ENCODE assay signal across 29 cellular contexts in the genomic region with DNA sequence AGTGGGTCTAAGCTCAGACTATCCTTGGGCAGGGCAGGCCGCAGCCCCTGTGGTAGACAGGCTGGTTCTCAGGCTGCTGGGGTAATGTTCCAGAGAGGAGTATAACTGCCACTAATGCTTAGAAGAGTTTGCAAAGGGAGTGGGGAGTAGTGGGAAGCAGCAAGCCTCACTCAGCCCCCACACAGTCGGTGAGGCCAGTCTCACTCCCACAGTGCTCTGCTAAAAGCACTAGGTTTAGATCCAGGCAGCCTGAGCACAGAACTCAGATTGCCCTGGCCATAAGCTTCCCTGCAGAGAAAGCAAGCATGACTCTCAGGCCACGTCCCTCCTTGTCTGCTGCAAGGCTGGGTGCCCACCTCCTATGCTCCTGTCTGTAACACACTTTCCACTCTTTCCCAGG.
DNase-seq lines count a peak whose midpoint lies in the region; ATAC-seq, FAIRE-seq and TF ChIP-seq lines count a peak whose summit lies in the region.
"Had no signal": no experiment of that assay in that cellular context is flagged by ENCODE, and none has a peak within 500 bp of the region (broad histone marks: within the 10 kb centered on the region; RNA-seq: fewer than 3 reads in every experiment).

No MANE protein-coding gene starts in this region.

- H2BK120ac ChIP-seq in H9 (ENCODE audit: low read depth, low read length, poor library complexity, severe bottlenecking) = no peak overlapping the region
- no peak overlapping the region for H2BK120ac ChIP-seq in H1 (replicated peaks; ENCODE audit: low read depth, low read length)

- CTCF ChIA-PET in H1 (lab: Charles Lee; ENCODE audit: partially characterized antibody) = interaction anchor here (1.1 to 1.4 kb wide), 2 partner anchors 8 to 10 kb away, joined by 4 to 5 read pairs; no protein-coding TSS in a partner anchor

- POLR2A ChIA-PET in H1 (lab: Charles Lee; ENCODE audit: partially characterized antibody) = no interaction called here

- FAIRE-seq in H1 (lab: Jason Lieb, UNC) = no peak
- FAIRE-seq: A549, GM12878, GM12892, GM18507 had no signal

- no peak overlapping the region for H3K4me3 ChIP-seq in H1 (ENCODE audit: extremely low read depth in 1 of 4, insufficient read depth in 2 of 4, low read depth in 3 of 4, low read length in 4 of 4)
- H3K4me3 ChIP-seq in BE2C (ENCODE audit: low read depth, low read length) = no peak overlapping the region
- H3K4me3 ChIP-seq: A549, BLaER1, GM12878 had no signal

- no peak overlapping the region for H3K4me3 Mint-ChIP-seq in H9
- H3K4me3 Mint-ChIP-seq: B cell; CD14-positive monocyte; CD4-positive, alpha-beta memory T cell; CD4-positive, CD25-positive, alpha-beta regulatory T cell; CD8-positive, alpha-beta memory T cell had no signal

- no peaks in the 10 kb centered on the region; a peak in 1 of 7 replicates for H3K36me3 Mint-ChIP-seq in H9 (ENCODE audit: insufficient read depth in 1 of 3, low read depth in 3 of 3)
- H3K36me3 Mint-ChIP-seq: CD14-positive monocyte; CD4-positive, alpha-beta memory T cell; CD4-positive, CD25-positive, alpha-beta regulatory T cell; CD8-positive, alpha-beta memory T cell had no signal

- H3K9me3 ChIP-seq in H9 (ENCODE audit: control insufficient read depth, low read depth, low read length) (no peaks in the 10 kb centered on the region), H1 (ENCODE audit: insufficient read depth in 2 of 2, low read depth in 1 of 2, low read length in 1 of 2) (no peaks in the 10 kb centered on the region), BE2C (no peaks in the 10 kb centered on the region)
- H3K9me3 ChIP-seq: BLaER1 had no signal

- H3K27me3 ChIP-seq in H9 (ENCODE audit: insufficient read depth, low read length) (no peaks in the 10 kb centered on the region), H1 (replicated peaks in 1 of 4; ENCODE audit: control insufficient read depth in 3 of 4, extremely low read depth in 1 of 4, insufficient read depth in 3 of 4, low read length in 3 of 4) (no peaks in the 10 kb centered on the region; a peak in 1 of 7 replicates), BE2C (no peaks in the 10 kb centered on the region)
- H3K27me3 ChIP-seq: BLaER1 had no signal

- H2BK20ac ChIP-seq in H9 (ENCODE audit: low read depth, low read length, poor library complexity, severe bottlenecking) = no peak overlapping the region
- H2BK20ac ChIP-seq in H1 (ENCODE audit: low read length) = no peak overlapping the region

- H2AFZ ChIP-seq in H9 (ENCODE audit: low read length) (no peak overlapping the region), H1 (ENCODE audit: low read length) (no peak overlapping the region)

- H3K9me3 Mint-ChIP-seq in H9 = peaks cover 15 to 20% of the 10 kb centered on the region in 2 experiments; a peak in 4 of 5 replicates

- no peak overlapping the region for H3K4ac ChIP-seq in H9 (ENCODE audit: low read depth, low read length)
- H3K4ac ChIP-seq in H1 (replicated peaks; ENCODE audit: insufficient read length, low read depth, low read length) = no peak overlapping the region

- H3K79me2 ChIP-seq in H9 (ENCODE audit: insufficient read depth, low read length) = no peaks in the 10 kb centered on the region
- no peaks in the 10 kb centered on the region for H3K79me2 ChIP-seq in H1 (ENCODE audit: control insufficient read depth in 1 of 2, insufficient read depth in 2 of 2, low read length in 2 of 2)

- no peak overlapping the region for H3K27ac ChIP-seq in H9 (ENCODE audit: insufficient read length, low read depth, low read length)
- H3K27ac ChIP-seq in cingulate gyrus (ENCODE audit: low read depth, low read length) = peak overlapping the region; percentile 39
- H3K27ac ChIP-seq in H1 (ENCODE audit: low read depth, low read length) = no peak overlapping the region
- H3K27ac ChIP-seq in temporal lobe (ENCODE audit: low read depth, low read length) = peak overlapping the region; percentile 33
- H3K27ac ChIP-seq: 22Rv1, A549, BLaER1 had no signal

- no peak overlapping the region for H3K27ac Mint-ChIP-seq in H9
- H3K27ac Mint-ChIP-seq: B cell; CD14-positive monocyte; CD4-positive, alpha-beta memory T cell; CD4-positive, CD25-positive, alpha-beta regulatory T cell; CD8-positive, alpha-beta memory T cell had no signal

- H3K56ac ChIP-seq in H9 (ENCODE audit: insufficient read length, low read depth, low read length) = no peak overlapping the region
- H3K56ac ChIP-seq in H1 (replicated peaks; ENCODE audit: insufficient read length, low read depth, low read length) = no peak overlapping the region

- H3K4me2 ChIP-seq in H9 (ENCODE audit: insufficient read depth, insufficient read length, low read length) (no peak overlapping the region), H1 (ENCODE audit: insufficient read depth in 1 of 2, low read depth in 2 of 2, low read length in 2 of 2) (no peak overlapping the region)
- H3K4me2 ChIP-seq: A549, BLaER1 had no signal

- no peaks in the 10 kb centered on the region for H3K79me1 ChIP-seq in H9 (ENCODE audit: insufficient read depth, low read depth, low read length, poor library complexity, severe bottlenecking)
- H3K79me1 ChIP-seq in H1 (ENCODE audit: low read depth, low read length) = no peaks in the 10 kb centered on the region

- no peaks in the 10 kb centered on the region for H3K4me1 ChIP-seq in H9 (ENCODE audit: insufficient read depth, low read length)
- no peaks in the 10 kb centered on the region for H3K4me1 ChIP-seq in H1 (replicated peaks in 1 of 4; ENCODE audit: control insufficient read depth in 3 of 4, insufficient read depth in 4 of 4, low read length in 3 of 4)
- no peaks in the 10 kb centered on the region; the same call in 1 of the 2 replicates for H3K4me1 ChIP-seq in BE2C
- H3K4me1 ChIP-seq: A549, BLaER1 had no signal

- H2BK5ac ChIP-seq in H9 (ENCODE audit: insufficient read length, low read length) = no peak overlapping the region
- no peak overlapping the region for H2BK5ac ChIP-seq in H1 (ENCODE audit: low read depth, low read length)

- WGBS in H9 (ENCODE audit: extremely low coverage, insufficient read length, low lambda C conversion rate) = no CpG with 5 or more reads among the region's 3 CpGs
- WGBS in H1 (ENCODE audit: extremely low coverage in 1 of 2, insufficient coverage in 1 of 2, insufficient read length in 1 of 2, insufficient replicate concordance in 2 of 2, low coverage in 1 of 2, low lambda C conversion rate in 2 of 2, missing lambda C conversion rate in 1 of 2), 2 experiments = 86% methylated on average over 3 of the region's 3 CpGs; no CpG with 5 or more reads in 1 of the 2 experiments

- H4K91ac ChIP-seq in H9 (ENCODE audit: insufficient read length, low read depth, low read length) = no peak overlapping the region
- no peak overlapping the region for H4K91ac ChIP-seq in H1 (replicated peaks; ENCODE audit: insufficient read length, low read length)

- H3K4me1 Mint-ChIP-seq in H9 = no peaks in the 10 kb centered on the region
- H3K4me1 Mint-ChIP-seq: B cell; CD14-positive monocyte; CD4-positive, alpha-beta memory T cell; CD4-positive, CD25-positive, alpha-beta regulatory T cell; CD8-positive, alpha-beta memory T cell had no signal

- H3T11ph ChIP-seq in H9 (ENCODE audit: low read length) = no peak overlapping the region

- H4K8ac ChIP-seq in H9 (replicated peaks; ENCODE audit: insufficient read length, low read depth, low read length) (no peak overlapping the region), H1 (ENCODE audit: extremely low read depth, insufficient read depth, low read length) (peak overlapping the region; percentile 35; the same call in 1 of the 2 replicates)

- no peak overlapping the region for H2AK5ac ChIP-seq in H9 (ENCODE audit: insufficient read length, low read length)
- H2AK5ac ChIP-seq in H1 (ENCODE audit: low read depth, low read length) = no peak overlapping the region

- no peak overlapping the region for H3K9ac ChIP-seq in H9 (ENCODE audit: extremely low read depth, insufficient read length, low read length)
- no peak overlapping the region for H3K9ac ChIP-seq in H1 (replicated peaks in 1 of 4; ENCODE audit: extremely low read depth in 1 of 4, low read depth in 3 of 4, low read length in 3 of 4)
- H3K9ac ChIP-seq: BLaER1 had no signal

- no peaks in the 10 kb centered on the region for H3K36me3 ChIP-seq in H1 (ENCODE audit: control insufficient read depth in 2 of 4, insufficient read depth in 4 of 4, low read length in 3 of 4)
- H3K36me3 ChIP-seq in BE2C = no peaks in the 10 kb centered on the region
- H3K36me3 ChIP-seq: BLaER1 had no signal

- H3K23ac ChIP-seq in H9 (ENCODE audit: insufficient read length, low read depth, low read length) = no peak overlapping the region
- H3K23ac ChIP-seq in H1 (ENCODE audit: insufficient read length) = no peak overlapping the region

- no peak for DNase-seq in H9
- DNase-seq in H1 (ENCODE audit: low read depth in 1 of 2, low spot score in 2 of 2) = no peak
- no peak for DNase-seq in mesenteric fat pad (ENCODE audit: low spot score)
- no peak for DNase-seq in stimulated activated CD4-positive, alpha-beta T cell treated with anti-CD3 and anti-CD28 coated beads, Interleukin-4, amount 100 ng/mL, for 1 hour
- DNase-seq in BE2C = no peak
- DNase-seq: AML-193; C1 segment of cervical spinal cord; CD4-positive, alpha-beta memory T cell; CD4-positive, CD25-positive, alpha-beta regulatory T cell; CD8-positive, alpha-beta memory T cell; COR-L47; DMS 273 treated with DMSO at 0.1 percent for 48 hours; DMS153; DMS53; DMS79; DND-41; EL; GDM1 had no signal

- TF ChIP-seq EP300 in H1 (IDR thresholded peaks at IDR 0.05; ENCODE audit: borderline replicate concordance in 1 of 2, low read depth in 2 of 2, low read length in 2 of 2) = no peak

- H3K14ac ChIP-seq in H9 (ENCODE audit: insufficient read depth, low read length) (peak overlapping the region; percentile 8; the same call in 1 of the 2 replicates), H1 (ENCODE audit: insufficient read length) (no peak overlapping the region)

- no peak for ATAC-seq in GM19467 (IDR thresholded peaks at IDR 0.05; ENCODE audit: unreplicated experiment)
- ATAC-seq: A549, GM12878 had no signal

- H4K20me1 ChIP-seq in H9 (ENCODE audit: control insufficient read depth, insufficient read depth, insufficient read length) = no peaks in the 10 kb centered on the region
- H4K20me1 ChIP-seq in H1 (replicated peaks in 1 of 2; ENCODE audit: control insufficient read depth in 1 of 2, insufficient read depth in 2 of 2, low read length in 2 of 2) = no peaks in the 10 kb centered on the region
- H4K20me1 ChIP-seq: BLaER1 had no signal

- H3K27me3 Mint-ChIP-seq in H9 (ENCODE audit: low read depth) = no peaks in the 10 kb centered on the region
- H3K27me3 Mint-ChIP-seq: B cell; CD4-positive, alpha-beta memory T cell; CD4-positive, CD25-positive, alpha-beta regulatory T cell; CD8-positive, alpha-beta memory T cell had no signal

- no peak for TF ChIP-seq CTCF in H9 (conservative IDR thresholded peaks at IDR 0.05)
- TF ChIP-seq CTCF in H1 (IDR thresholded peaks at IDR 0.05; ENCODE audit: control extremely low read depth in 1 of 3, insufficient read depth in 1 of 3, low read depth in 1 of 3, low read length in 3 of 3) = no peak
- no peak for TF ChIP-seq CTCF in BE2C (IDR thresholded peaks at IDR 0.05; ENCODE audit: low read depth, low read length)

- TF ChIP-seq RAD21 in H1 (IDR thresholded peaks at IDR 0.05 in 1 of 2, conservative IDR thresholded peaks at IDR 0.05 in 1 of 2; ENCODE audit: low read depth in 2 of 2, low read length in 2 of 2) = no peak

- H2BK12ac ChIP-seq in H9 (ENCODE audit: insufficient read length, low read depth, low read length) (no peak overlapping the region), H1 (ENCODE audit: low read depth, low read length) (no peak overlapping the region)

- H4K5ac ChIP-seq in H9 (ENCODE audit: insufficient read length, low read depth, low read length) (no peak overlapping the region), H1 (ENCODE audit: insufficient read length, low read depth, low read length) (no peak overlapping the region)

- TF ChIP-seq POLR2A in H1 (IDR thresholded peaks at IDR 0.05; ENCODE audit: control extremely low read depth in 1 of 2, low read depth in 2 of 2, low read length in 2 of 2) = no peak

- no peak overlapping the region for H2BK15ac ChIP-seq in H9 (ENCODE audit: low read depth, low read length)
- H2BK15ac ChIP-seq in H1 (ENCODE audit: low read length) = no peak overlapping the region

- no peaks in the 10 kb centered on the region for H3K23me2 ChIP-seq in H9 (ENCODE audit: insufficient read length, low read depth, low read length, poor library complexity, severe bottlenecking)
- H3K23me2 ChIP-seq in H1 (ENCODE audit: low read depth, low read length) = no peaks in the 10 kb centered on the region

- H3K18ac ChIP-seq in H9 (ENCODE audit: insufficient read length, low read depth, low read length) (no peak overlapping the region), H1 (ENCODE audit: extremely low read depth, low read length) (no peak overlapping the region)

Comparison
In these comparisons a context has a peak if more than half of its experiments do, and no peak if none do; other contexts are left out.
1. H3K27ac ChIP-seq: peak in cingulate gyrus (single experiment) and temporal lobe (single experiment); none in H9 (single experiment) and H1 (single experiment).